7 cellular contexts compared by ENCODE assay signal in the genomic region with DNA sequence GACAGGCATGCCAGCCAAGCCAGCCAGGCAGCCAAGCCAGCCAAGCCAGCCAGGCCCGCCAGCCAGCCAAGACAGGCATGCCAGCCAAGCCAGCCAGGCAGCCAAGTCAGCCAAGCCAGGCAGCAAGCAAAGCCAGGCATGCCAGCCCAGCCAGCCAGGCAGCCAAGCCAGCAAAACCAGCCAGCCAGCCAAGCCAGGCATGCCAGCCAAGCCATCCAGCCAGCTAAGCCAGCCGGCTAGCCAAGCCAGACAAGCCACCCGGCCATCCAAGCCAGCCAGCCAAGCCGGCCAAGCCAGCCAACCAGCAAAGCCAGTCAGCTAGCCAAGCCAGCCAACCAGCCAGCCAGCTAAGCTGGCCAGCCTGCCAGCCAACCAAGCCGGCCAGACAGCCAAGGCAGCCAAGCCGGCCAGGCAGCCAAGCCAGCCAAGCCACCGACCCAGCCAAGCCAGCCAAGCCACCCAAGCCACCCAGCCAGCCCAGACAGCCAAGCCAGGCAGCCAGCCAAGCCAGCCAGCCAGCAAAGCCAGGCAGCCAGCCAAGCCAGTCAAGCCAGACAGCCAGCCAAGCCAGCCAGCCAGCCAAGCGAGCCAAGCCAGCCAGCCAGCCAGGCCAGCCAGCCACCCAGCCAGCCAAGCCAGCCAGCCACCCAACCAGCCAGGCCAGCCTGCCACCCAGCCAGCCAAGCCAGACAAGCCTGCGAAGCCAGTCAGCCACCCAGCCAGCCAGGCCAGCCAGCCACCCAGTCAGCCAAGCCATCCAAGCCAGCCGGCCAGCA.
A peak's percentile ranks its signal among the peaks of the same experiment; 100 is the strongest.
DNase-seq lines count a peak whose midpoint lies in the region; ATAC-seq, FAIRE-seq and TF ChIP-seq lines count a peak whose summit lies in the region.
"Not testable (repeated sequence)": the region's sequence is repeated elsewhere in the genome, so short reads cannot be mapped to it uniquely, and the experiment has no call there.

No MANE protein-coding gene starts in this region.

- POLR2A ChIA-PET in K562 (lab: Yijun Ruan, JAX); endothelial cell of umbilical vein (lab: Charles Lee): not testable (repeated sequence)

- not testable (repeated sequence) for TF ChIP-seq CTCF in K562 (IDR thresholded peaks at IDR 0.05 in 2 of 3, conservative IDR thresholded peaks at IDR 0.05 in 1 of 3; ENCODE audit: insufficient read depth in 2 of 3, low read depth in 1 of 3, low read length in 3 of 3); endothelial cell of umbilical vein (IDR thresholded peaks at IDR 0.05; ENCODE audit: extremely low read depth in 1 of 2, insufficient read depth in 1 of 2, low read depth in 1 of 2, low read length in 2 of 2); lower leg skin (IDR thresholded peaks at IDR 0.05)

- not testable (repeated sequence) for H3K79me2 ChIP-seq in K562 (ENCODE audit: control insufficient read depth, insufficient read depth, low read length); endothelial cell of umbilical vein (ENCODE audit: control insufficient read depth, insufficient read depth, low read length)

- not testable (repeated sequence) for H3K9me1 ChIP-seq in K562 (ENCODE audit: control insufficient read depth, insufficient read depth, low read length); endothelial cell of umbilical vein (replicated peaks; ENCODE audit: control insufficient read depth, extremely low read depth, insufficient read depth, low read length)

- H3K4me3 ChIP-seq in K562; endothelial cell of umbilical vein (replicated peaks in 1 of 3; ENCODE audit: insufficient read depth in 1 of 3, low read depth in 1 of 3, low read length in 3 of 3); lower leg skin (ENCODE audit: low read depth, poor library complexity, severe bottlenecking): not testable (repeated sequence)

- TF ChIP-seq EP300 in K562 (IDR thresholded peaks at IDR 0.05; ENCODE audit: low read length) = not testable (repeated sequence)

- not testable (repeated sequence) for TF ChIP-seq POLR2A in K562 (conservative IDR thresholded peaks at IDR 0.05); endothelial cell of umbilical vein (IDR thresholded peaks at IDR 0.05; ENCODE audit: low read depth, low read length); lower leg skin (IDR thresholded peaks at IDR 0.05)

- dilution Hi-C loops in endothelial cell of umbilical vein (cut with MboI; ENCODE audit: extremely low pct_ligation_motif_present, low sequenced_read_pairs) = not testable (repeated sequence)

- FAIRE-seq in HTR-8/SVneo (lab: Jason Lieb, UNC) (peak; percentile 100), K562 (lab: Jason Lieb, UNC) (peak; percentile 51), endothelial cell of umbilical vein (lab: Jason Lieb, UNC) (peak; percentile 72), urothelium cell line (lab: Jason Lieb, UNC) (peak; percentile 100)

- H3K4me2 ChIP-seq in K562 (ENCODE audit: insufficient read depth, low read length); endothelial cell of umbilical vein (ENCODE audit: insufficient read depth, low read length): not testable (repeated sequence)

- not testable (repeated sequence) for ATAC-seq in K562, sciatic nerve

- H3K9me3 ChIP-seq in K562 (replicated peaks; ENCODE audit: control insufficient read depth, insufficient read depth, low read depth, low read length); endothelial cell of umbilical vein (replicated peaks; ENCODE audit: control insufficient read depth, insufficient read depth, low read length): not testable (repeated sequence)

- H3K4me1 ChIP-seq in K562 (replicated peaks in 1 of 2; ENCODE audit: control insufficient read depth in 2 of 2, insufficient read depth in 2 of 2, low read length in 2 of 2); endothelial cell of umbilical vein (ENCODE audit: control insufficient read depth, extremely low read depth, insufficient read depth, low read length): not testable (repeated sequence)

- in situ Hi-C loops in K562 (cut with MboI) = not testable (repeated sequence)

- not testable (repeated sequence) for BruUV-seq in K562 (replicated peaks; lab: Mats Ljungman, UMichigan); endothelial cell of umbilical vein (replicated peaks; lab: Mats Ljungman, UMichigan)

- not testable (repeated sequence) for H3K27me3 ChIP-seq in K562 (ENCODE audit: control insufficient read depth in 2 of 2, insufficient read depth in 2 of 2, low read length in 2 of 2); endothelial cell of umbilical vein (ENCODE audit: control insufficient read depth in 2 of 2, insufficient read depth in 2 of 2, low read length in 2 of 2)

- DNase-seq in HTR-8/SVneo (ENCODE audit: insufficient read length, low spot score); K562 (ENCODE audit: extremely low read depth in 1 of 4, low spot score in 3 of 4); endothelial cell of umbilical vein (ENCODE audit: low read depth, low spot score); urothelium cell line (ENCODE audit: low spot score): not testable (repeated sequence)
- DNase-seq in islet precursor cell = peak; percentile 12
- DNase-seq in lower leg skin (ENCODE audit: low spot score in 2 of 2) = peak; percentile 10 to 73
- peak; percentile 60 for DNase-seq in sciatic nerve (ENCODE audit: low spot score)

- not testable (repeated sequence) for H3K27ac ChIP-seq in K562 (ENCODE audit: extremely low read depth, low read depth, low read length); endothelial cell of umbilical vein (ENCODE audit: insufficient read depth, low read depth, low read length)

- intact Hi-C loops in K562 (cut with micrococcal nuclease); endothelial cell of umbilical vein (cut with micrococcal nuclease); lower leg skin (cut with DNase I; ENCODE audit: low total_unique reads); sciatic nerve (cut with DNase I): not testable (repeated sequence)

- TF ChIP-seq RAD21 in K562 (CRISPR knock-in tag; conservative IDR thresholded peaks at IDR 0.05 in 1 of 2, IDR thresholded peaks at IDR 0.05 in 1 of 2) = not testable (repeated sequence)

- CTCF ChIA-PET in K562 (lab: Yijun Ruan, JAX; ENCODE audit: low intra/inter-chr PET ratio); endothelial cell of umbilical vein (lab: Charles Lee): not testable (repeated sequence)

- WGBS in K562 (ENCODE audit: insufficient coverage, low coverage, missing lambda C conversion rate) = no CpG with 5 or more reads among the region's 10 CpGs
- WGBS in lower leg skin, 2 donors = 64 to 100% methylated on average over 1 to 5 of the region's 10 CpGs

- H3K9ac ChIP-seq in K562 (ENCODE audit: insufficient read depth in 1 of 2, low read depth in 2 of 2, low read length in 2 of 2); endothelial cell of umbilical vein (replicated peaks; ENCODE audit: extremely low read depth, insufficient read depth, low read length): not testable (repeated sequence)

- not testable (repeated sequence) for H2AFZ ChIP-seq in K562 (ENCODE audit: low read depth, low read length); endothelial cell of umbilical vein (ENCODE audit: low read depth, low read length)

- not testable (repeated sequence) for H4K20me1 ChIP-seq in K562 (replicated peaks; ENCODE audit: control insufficient read depth, insufficient read depth, low read length); endothelial cell of umbilical vein (replicated peaks; ENCODE audit: control insufficient read depth, extremely low read depth, insufficient read depth, low read length)

- not testable (repeated sequence) for H3K36me3 ChIP-seq in K562 (ENCODE audit: control insufficient read depth, insufficient read depth, low read length); endothelial cell of umbilical vein (ENCODE audit: control insufficient read depth in 2 of 2, extremely low read depth in 1 of 2, insufficient read depth in 2 of 2, low read length in 2 of 2)
